Comparison of ENCODE assay signal across 8 cellular contexts in the genomic region with DNA sequence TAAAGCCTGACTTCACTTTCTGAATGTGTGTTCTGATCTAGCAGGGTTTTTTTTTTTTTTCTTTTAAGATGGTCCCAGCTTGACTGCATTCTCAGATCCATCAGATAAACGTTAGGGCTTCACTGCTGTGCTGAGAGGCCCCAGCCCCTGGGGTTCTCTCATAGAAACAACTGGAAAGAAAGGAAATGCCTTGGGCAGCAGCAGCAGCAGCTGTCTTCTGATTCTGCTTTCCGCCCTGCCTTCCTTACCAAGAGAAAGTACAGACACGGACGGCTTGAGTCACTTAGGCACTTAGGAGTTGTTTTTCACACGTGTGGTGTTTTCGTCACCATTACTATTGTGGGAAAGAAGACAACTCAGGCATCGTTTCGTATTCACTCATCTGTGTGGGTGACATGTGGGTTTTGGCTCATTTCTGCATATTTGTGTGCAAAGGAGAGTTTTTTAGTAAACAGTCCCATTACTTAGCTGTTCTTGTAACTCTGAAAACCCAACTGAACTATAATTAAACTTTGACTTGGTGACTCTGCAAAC.
A peak's percentile ranks its signal among the peaks of the same experiment; 100 is the strongest.
DNase-seq lines count a peak whose midpoint lies in the region; ATAC-seq lines count a peak whose summit lies in the region.

No MANE protein-coding gene starts in this region.

- DNase-seq in activated CD4-positive, CD25-positive, alpha-beta regulatory T cell (lab: John Stamatoyannopoulos, UW) = peak; percentile 16 to 48 (median 28)
- peak; percentile 45 to 78 for DNase-seq in central memory CD8-positive, alpha-beta T cell (ENCODE audit: low spot score in 2 of 2)
- DNase-seq in memory B cell (ENCODE audit: low spot score in 2 of 2) (no peak), NCI-H2081 (lab: John Stamatoyannopoulos, UW) (no peak), NCI-H524 (lab: John Stamatoyannopoulos, UW) (no peak)
- DNase-seq in stimulated activated CD8-positive, alpha-beta memory T cell treated with anti-CD3 and anti-CD28 coated beads, Interleukin-12 subunit alpha, Interleukin-12 subunit beta, amount 100 ng/mL, for 24 hours (ENCODE audit: extremely low read depth) = peak; percentile 39

- H3K27me3 Mint-ChIP-seq in central memory CD8-positive, alpha-beta T cell = no peaks in the 10 kb centered on the region
- no peaks in the 10 kb centered on the region for H3K27me3 Mint-ChIP-seq in memory B cell

- H3K4me3 Mint-ChIP-seq in central memory CD8-positive, alpha-beta T cell = peak overlapping the region; percentile 76
- no peak overlapping the region for H3K4me3 Mint-ChIP-seq in memory B cell

- ATAC-seq in GM18868 (IDR thresholded peaks at IDR 0.05; ENCODE audit: unreplicated experiment) (peak; percentile 69), HG03064 (IDR thresholded peaks at IDR 0.05; ENCODE audit: low read depth, unreplicated experiment) (peak; percentile 63), memory B cell (ENCODE audit: low read depth) (peak; percentile 67)
- peak; percentile 79 for ATAC-seq in central memory CD8-positive, alpha-beta T cell (replicated peaks; ENCODE audit: extremely low read depth, poor library complexity, severe bottlenecking)

- peak overlapping the region; percentile 98 for H3K27ac Mint-ChIP-seq in central memory CD8-positive, alpha-beta T cell (ENCODE audit: low read depth)
- peak overlapping the region; percentile 5 for H3K27ac Mint-ChIP-seq in memory B cell

- H3K9me3 Mint-ChIP-seq in central memory CD8-positive, alpha-beta T cell = no peaks in the 10 kb centered on the region
- H3K9me3 Mint-ChIP-seq in memory B cell = no peaks in the 10 kb centered on the region

- peaks cover 42% of the 10 kb centered on the region for H3K36me3 Mint-ChIP-seq in central memory CD8-positive, alpha-beta T cell (ENCODE audit: insufficient read depth)
- peaks cover 30% of the 10 kb centered on the region for H3K36me3 Mint-ChIP-seq in memory B cell

- H3K4me1 Mint-ChIP-seq in central memory CD8-positive, alpha-beta T cell = peaks cover 62% of the 10 kb centered on the region
- H3K4me1 Mint-ChIP-seq in memory B cell = peaks cover 20% of the 10 kb centered on the region

Comparison
In these comparisons a context has a peak if more than half of its experiments do, and no peak if none do; other contexts are left out.
1. DNase-seq: peak in activated CD4-positive, CD25-positive, alpha-beta regulatory T cell (4 of 4), central memory CD8-positive, alpha-beta T cell (2 of 2) and stimulated activated CD8-positive, alpha-beta memory T cell treated with anti-CD3 and anti-CD28 coated beads, Interleukin-12 subunit alpha, Interleukin-12 subunit beta, amount 100 ng/mL, for 24 hours (single experiment); none in memory B cell (0 of 2), NCI-H2081 (0 of 2) and NCI-H524 (0 of 2).
2. Peak in every context shown above with its lines, with median percentiles within 50 percentile points of each other: ATAC-seq.